9 cellular contexts compared by ENCODE assay signal in the genomic region with DNA sequence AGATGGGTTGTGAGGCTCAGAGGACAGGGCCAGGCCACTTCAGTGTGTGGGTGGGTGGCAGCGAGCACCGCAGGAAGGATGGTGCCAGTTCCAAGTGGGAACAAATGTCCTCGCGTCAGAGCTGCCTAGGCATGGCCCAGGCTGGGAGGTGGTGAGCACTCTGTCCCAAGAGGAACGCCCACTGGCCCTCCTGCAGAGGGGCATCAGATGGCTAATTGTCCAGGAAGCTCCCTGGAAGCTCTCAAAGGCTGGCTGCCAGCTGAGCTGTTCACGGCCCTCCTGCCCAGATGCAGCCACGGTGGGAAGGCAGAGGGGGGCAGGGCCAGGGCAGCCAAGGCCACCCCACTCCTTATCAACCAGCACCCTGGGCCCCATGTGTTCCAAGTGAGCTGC. TPM values are rescaled to one million over a fixed set of nuclear protein-coding genes. Genes with fewer than 3 reads are reported as not detected.
DNase-seq lines count a peak whose midpoint lies in the region; ATAC-seq and TF ChIP-seq lines count a peak whose summit lies in the region.
"Had no signal": no experiment of that assay in that cellular context is flagged by ENCODE, and none has a peak within 500 bp of the region (broad histone marks: within the 10 kb centered on the region; RNA-seq: fewer than 3 reads in every experiment).

No MANE protein-coding gene starts in this region.

- DNase-seq in CD4-positive, alpha-beta T cell = no peak
- DNase-seq in NCI-H1092 (lab: John Stamatoyannopoulos, UW) (peak; percentile 81), chondrocyte (ENCODE audit: low spot score) (peak; percentile 80), natural killer cell (no peak), NCI-H1436 (lab: John Stamatoyannopoulos, UW) (no peak), NK-92 (lab: John Stamatoyannopoulos, UW; ENCODE audit: unreplicated experiment) (no peak), DMS153 treated with DMSO at 0.1 percent for 48 hours (lab: John Stamatoyannopoulos, UW; ENCODE audit: unreplicated experiment) (no peak)
- DNase-seq in stimulated activated CD4-positive, alpha-beta T cell treated with anti-CD3 and anti-CD28 coated beads, Interleukin-4, amount 100 ng/mL, for 1 hour = no peak
- DNase-seq: KG1 had no signal

- no peaks in the 10 kb centered on the region for H3K27me3 ChIP-seq in CD4-positive, alpha-beta T cell (ENCODE audit: control insufficient read depth, insufficient read depth, low read length)

- intact Hi-C loops in CD4-positive, alpha-beta T cell (cut with DNase I, micrococcal nuclease) = loop anchor here in 1 of 2 experiments (5.0 to 10.0 kb wide), 3 partner anchors 54 to 467 kb away; a partner anchor contains a TSS
- intact Hi-C loops in natural killer cell (cut with micrococcal nuclease) = no loop called here

- no peak for TF ChIP-seq CTCF in CD4-positive, alpha-beta T cell (IDR thresholded peaks at IDR 0.05)
- TF ChIP-seq CTCF in chondrocyte (IDR thresholded peaks at IDR 0.05) (no peak), natural killer cell (IDR thresholded peaks at IDR 0.05) (no peak)

- peak overlapping the region; percentile 98 for H3K27ac Mint-ChIP-seq in CD4-positive, alpha-beta T cell
- H3K27ac Mint-ChIP-seq in chondrocyte (ENCODE audit: unreplicated experiment) (no peak overlapping the region), natural killer cell (peak overlapping the region; percentile 98 to 99)

- no peaks in the 10 kb centered on the region for H3K9me3 Mint-ChIP-seq in CD4-positive, alpha-beta T cell
- H3K9me3 Mint-ChIP-seq in chondrocyte (ENCODE audit: low read depth) = no peaks in the 10 kb centered on the region
- peaks cover 0 to 2% of the 10 kb centered on the region in 2 donors for H3K9me3 Mint-ChIP-seq in natural killer cell

- H3K36me3 Mint-ChIP-seq in CD4-positive, alpha-beta T cell (ENCODE audit: low read depth) = peaks cover 9% of the 10 kb centered on the region
- no peaks in the 10 kb centered on the region for H3K36me3 Mint-ChIP-seq in chondrocyte (ENCODE audit: low read depth)
- no peaks in the 10 kb centered on the region for H3K36me3 Mint-ChIP-seq in natural killer cell

- ATAC-seq in CD4-positive, alpha-beta T cell (ENCODE audit: poor library complexity) = no peak
- no peak for ATAC-seq in natural killer cell

- POLR2A ChIA-PET in CD4-positive, alpha-beta T cell (lab: Charles Lee) = interaction anchor here (0.6 kb wide), 1 partner anchor 12 kb away, joined by 3 read pairs; no protein-coding TSS in a partner anchor

- peaks cover 45% of the 10 kb centered on the region for H3K4me1 Mint-ChIP-seq in CD4-positive, alpha-beta T cell (ENCODE audit: low read depth)
- H3K4me1 Mint-ChIP-seq in chondrocyte (ENCODE audit: low read depth) (peaks cover 75% of the 10 kb centered on the region), natural killer cell (peaks cover 45 to 70% of the 10 kb centered on the region in 2 donors)

- H3K27me3 Mint-ChIP-seq in CD4-positive, alpha-beta T cell = no peaks in the 10 kb centered on the region
- H3K27me3 Mint-ChIP-seq in chondrocyte (ENCODE audit: low read depth) (no peaks in the 10 kb centered on the region), natural killer cell (ENCODE audit: low read depth in 2 of 2) (no peaks in the 10 kb centered on the region)

- no peaks in the 10 kb centered on the region for H3K9me3 ChIP-seq in CD4-positive, alpha-beta T cell (ENCODE audit: control insufficient read depth, low read length)

- H3K27ac ChIP-seq in CD4-positive, alpha-beta T cell (ENCODE audit: low read depth, low read length) = no peak overlapping the region

- CTCF ChIA-PET in CD4-positive, alpha-beta T cell (lab: Charles Lee) = no interaction called here

- peak overlapping the region; percentile 12 for H3K4me3 Mint-ChIP-seq in CD4-positive, alpha-beta T cell
- no peak overlapping the region for H3K4me3 Mint-ChIP-seq in chondrocyte (ENCODE audit: unreplicated experiment)
- no peak overlapping the region for H3K4me3 Mint-ChIP-seq in natural killer cell

RNA-seq across cellular contexts. Expression of a gene that starts 55.2 kb away (rescaled TPM):
- 100 to 1,000 TPM; 102 to 108 TPM for total RNA-seq in CD4-positive, alpha-beta T cell
- total RNA-seq in chondrocyte (37.2 to 43.3 TPM (median 38.2 TPM) in 3 replicates), natural killer cell (100 to 1,000 TPM; 124 to 189 (median 138) TPM)

Comparison
In these comparisons a context has a peak if more than half of its experiments do, and no peak if none do; other contexts are left out.
1. DNase-seq: peak in NCI-H1092 (single experiment) and chondrocyte (single experiment); none in CD4-positive, alpha-beta T cell (0 of 10), natural killer cell (single experiment), NCI-H1436 (single experiment), NK-92 (single experiment), DMS153 treated with DMSO at 0.1 percent for 48 hours (single experiment) and stimulated activated CD4-positive, alpha-beta T cell treated with anti-CD3 and anti-CD28 coated beads, Interleukin-4, amount 100 ng/mL, for 1 hour (single experiment).